ENCODE assay signal across 10 cellular contexts in genomic region chr1:21906173-21907078, GRCh38. TPM values are rescaled to one million over a fixed set of nuclear protein-coding genes. Genes with fewer than 3 reads are reported as not detected.
A peak's percentile ranks its signal among the peaks of the same experiment; 100 is the strongest.
DNase-seq lines count a peak whose midpoint lies in the region; TF ChIP-seq lines count a peak whose summit lies in the region.
"Had no signal": no experiment of that assay in that cellular context is flagged by ENCODE, and none has a peak within 500 bp of the region (broad histone marks: within the 10 kb centered on the region; RNA-seq: fewer than 3 reads in every experiment).

No MANE protein-coding gene starts in this region.

- H3K27ac ChIP-seq in esophagus muscularis mucosa (replicated peaks in 1 of 4), result peak overlapping the region; percentile 93 to 99 (median 98)
- peak overlapping the region; percentile 74 to 85 for H3K27ac ChIP-seq in testis

- H3K36me3 ChIP-seq in esophagus muscularis mucosa (peaks cover 0 to 25% (median 0%) of the 10 kb centered on the region in 4 donors), testis (ENCODE audit: low read depth, missing control alignments) (no peaks in the 10 kb centered on the region), MG63 (peaks cover 55% of the 10 kb centered on the region)

- WGBS in esophagus muscularis mucosa, result 60% methylated on average over 16 of the region's 21 CpGs
- 66 to 88% methylated on average over 12 to 21 of the region's 21 CpGs for WGBS in testis, 2 donors

- H3K4me3 ChIP-seq in esophagus muscularis mucosa (no peak overlapping the region), testis (no peak overlapping the region), MG63 (no peak overlapping the region)

- peaks cover 100% of the 10 kb centered on the region in 4 donors for H3K4me1 ChIP-seq in esophagus muscularis mucosa
- H3K4me1 ChIP-seq in testis, result peaks cover 64% of the 10 kb centered on the region

- intact Hi-C loops in esophagus muscularis mucosa (cut with DNase I), result no loop called here
- intact Hi-C loops in testis (cut with DNase I; ENCODE audit: low total_unique reads), result no loop called here

- H3K9me3 ChIP-seq in esophagus muscularis mucosa (no peaks in the 10 kb centered on the region), testis (no peaks in the 10 kb centered on the region), MG63 (no peaks in the 10 kb centered on the region)

- no peak for TF ChIP-seq EP300 in esophagus muscularis mucosa (IDR thresholded peaks at IDR 0.05)

- DNase-seq in OCI-M2 (lab: John Stamatoyannopoulos, UW; ENCODE audit: unreplicated experiment) (peak; percentile 67), esophagus muscularis mucosa (ENCODE audit: extremely low spot score) (peak; percentile 96), mesenteric fat pad (ENCODE audit: low spot score) (peak; percentile 93), testis (peak; percentile 76), pons (ENCODE audit: low spot score) (no peak), MG63 (no peak), NCI-H1930 (lab: John Stamatoyannopoulos, UW) (no peak), LoVo (ENCODE audit: low spot score) (no peak)
- DNase-seq: activated CD4-positive, CD25-positive, alpha-beta regulatory T cell treated with anti-CD3 and anti-CD28 coated beads, Interleukin-2, amount 50 U/mL, for 72 hours; activated naive CD8-positive, alpha-beta T cell treated with anti-CD3 and anti-CD28 coated beads, Interleukin-2, amount 50 U/mL, for 24 hours had no signal

- no peak for TF ChIP-seq POLR2A in esophagus muscularis mucosa (IDR thresholded peaks at IDR 0.05; ENCODE audit: low read depth)
- TF ChIP-seq POLR2A in testis (IDR thresholded peaks at IDR 0.05), result no peak

- H3K27me3 ChIP-seq in esophagus muscularis mucosa (no peaks in the 10 kb centered on the region), testis (no peaks in the 10 kb centered on the region), MG63 (no peaks in the 10 kb centered on the region)

- TF ChIP-seq CTCF in esophagus muscularis mucosa (IDR thresholded peaks at IDR 0.05), result no peak
- no peak for TF ChIP-seq CTCF in testis (IDR thresholded peaks at IDR 0.05)

RNA-seq across cellular contexts. Expression of gene HSPG2, which starts 30.7 kb away (rescaled TPM):
- total RNA-seq in esophagus muscularis mucosa, result 1,000 to 10,000 TPM in 1 of 4 donors, 100 to 1,000 TPM in 3; 414 to 1,199 (median 595) TPM
- total RNA-seq in mesenteric fat pad, result 543 TPM
- total RNA-seq in testis, result 10 to 100 TPM; 51.8 to 54.2 TPM
- polyA plus RNA-seq in testis (ENCODE audit: insufficient read depth, low read depth, low replicate concordance), result 72.1 TPM
- total RNA-seq in MG63 (2014; rRNA removed; shearing (Covaris generic); ENCODE audit: low replicate concordance), result 28.0 and 70.4 TPM in 2 replicates

Comparison
In these comparisons a context has a peak if more than half of its experiments do, and no peak if none do; other contexts are left out.
1. DNase-seq: peak in OCI-M2 (single experiment), esophagus muscularis mucosa (single experiment), mesenteric fat pad (single experiment) and testis (single experiment); none in pons (single experiment), MG63 (single experiment), NCI-H1930 (0 of 2) and LoVo (single experiment).